8 cellular contexts compared by ENCODE assay signal in the genomic region with DNA sequence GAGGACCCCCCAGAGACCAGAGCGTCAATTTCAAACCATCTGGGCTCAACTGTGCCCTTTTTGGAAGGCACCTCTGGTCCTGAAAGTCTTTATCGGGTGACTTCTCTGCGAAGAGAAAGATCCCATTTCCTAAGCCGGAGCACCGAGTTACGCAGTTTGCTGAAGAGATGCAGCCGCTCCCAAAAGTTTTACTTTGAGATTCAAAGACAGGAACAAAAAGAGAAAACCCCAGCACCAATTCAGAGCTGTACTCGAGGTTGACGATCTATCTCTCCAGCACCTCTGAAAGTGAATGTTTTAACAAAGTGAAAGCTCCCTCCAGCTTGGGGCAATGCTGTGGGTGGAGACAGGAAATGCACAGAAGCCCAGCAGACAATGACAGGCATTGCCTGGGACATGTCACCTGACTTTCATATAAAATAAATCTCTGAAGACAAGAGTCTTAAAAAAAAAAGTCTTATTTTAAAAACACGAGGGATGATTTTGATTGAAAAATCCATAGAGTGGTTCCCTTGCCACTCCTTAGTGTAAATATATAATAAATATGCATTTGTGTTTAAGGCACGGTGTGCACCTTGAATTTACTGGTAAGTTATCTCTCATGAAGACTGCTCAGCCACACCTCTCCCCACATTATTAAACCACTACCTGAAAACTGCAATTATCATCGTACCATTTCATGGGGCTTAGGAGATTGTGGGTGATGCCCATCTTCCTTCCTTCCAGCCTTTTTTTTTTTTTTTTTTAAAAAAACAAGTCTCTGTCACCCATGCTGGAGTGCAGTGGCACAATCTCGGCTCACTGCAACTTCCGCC.
DNase-seq lines count a peak whose midpoint lies in the region; ATAC-seq, FAIRE-seq and TF ChIP-seq lines count a peak whose summit lies in the region.

No MANE protein-coding gene starts in this region.

- peak; percentile 82 for FAIRE-seq in GM12892 (lab: Jason Lieb, UNC)

- H3K27me3 ChIP-seq in uterus: no peaks in the 10 kb centered on the region

- POLR2A ChIA-PET in OCI-LY7 (lab: Charles Lee): interaction anchor here (0.6 to 1.8 kb wide), 8 partner anchors 12 to 162 kb away, joined by 3 to 8 read pairs (median 4); no protein-coding TSS in a partner anchor

- H3K9me3 ChIP-seq in OCI-LY7 (ENCODE audit: low read length) (no peaks in the 10 kb centered on the region), uterus (no peaks in the 10 kb centered on the region)

- H3K4me3 ChIP-seq in OCI-LY7 (ENCODE audit: low read depth, low read length, poor library complexity, severe bottlenecking) (peak overlapping the region; percentile 60), retinal pigment epithelial cell (ENCODE audit: low read length) (peak overlapping the region; percentile 19), uterus (peak overlapping the region; percentile 27 to 35)

- H3K27ac ChIP-seq in OCI-LY7 (ENCODE audit: low read depth, low read length, poor library complexity, severe bottlenecking) (peak overlapping the region; percentile 74), uterus (peak overlapping the region; percentile 90 to 98)

- TF ChIP-seq CTCF in OCI-LY7 (conservative IDR thresholded peaks at IDR 0.05; ENCODE audit: low read length): no peak
- no peak for TF ChIP-seq CTCF in retinal pigment epithelial cell (conservative IDR thresholded peaks at IDR 0.05; ENCODE audit: low read depth, low read length)
- TF ChIP-seq CTCF in uterus (IDR thresholded peaks at IDR 0.05): no peak

- no TSS peak for BruUV-seq in OCI-LY7 (replicated peaks; lab: Mats Ljungman, UMichigan)

- DNase-seq in GM12892 (ENCODE audit: insufficient read length) (peak; percentile 38), OCI-LY7 (ENCODE audit: low spot score) (peak; percentile 79), cardiac septum (ENCODE audit: low spot score) (peak; percentile 86), retinal pigment epithelial cell (ENCODE audit: low read depth) (no peak), uterus (peak in 1 of 2 donors; percentile 63), NCI-H1105 treated with DMSO at 0.1 percent for 48 hours (lab: John Stamatoyannopoulos, UW) (no peak)
- peak; percentile 75 for DNase-seq in activated naive CD4-positive, alpha-beta T cell treated with Interleukin-2 at 50 U/mL for 16 hours

- CTCF ChIA-PET in OCI-LY7 (lab: Charles Lee; ENCODE audit: unreplicated experiment): no interaction called here

- intact Hi-C loops in OCI-LY7 (cut with micrococcal nuclease; ENCODE audit: unreplicated experiment) (loop anchor here (2.0 kb wide), 1 partner anchor 78 kb away; no protein-coding TSS in a partner anchor), cardiac septum (cut with DNase I) (loop anchor here (5.0 kb wide), 2 partner anchors 76 to 79 kb away; a partner anchor contains a TSS), uterus (cut with DNase I; ENCODE audit: low total_unique reads) (no loop called here)

- TF ChIP-seq POLR2A in GM12892 (IDR thresholded peaks at IDR 0.05; ENCODE audit: low read depth, low read length): peak; percentile 60; the same call in 1 of the 2 replicates
- peak; percentile 26 to 79 for TF ChIP-seq POLR2A in uterus (IDR thresholded peaks at IDR 0.05)

- H3K4me1 ChIP-seq in OCI-LY7 (ENCODE audit: insufficient read depth, low read length, poor library complexity, severe bottlenecking): peaks cover 37% of the 10 kb centered on the region
- no peaks in the 10 kb centered on the region for H3K4me1 ChIP-seq in uterus

- no peak overlapping the region for H2AFZ ChIP-seq in OCI-LY7 (ENCODE audit: low read length)

- H3K9me2 ChIP-seq in OCI-LY7 (ENCODE audit: insufficient read depth, low read length): no peaks in the 10 kb centered on the region

- H4K20me1 ChIP-seq in OCI-LY7 (ENCODE audit: insufficient read depth, low read length): no peaks in the 10 kb centered on the region

- H3K36me3 ChIP-seq in OCI-LY7 (ENCODE audit: insufficient read depth, low read length) (peaks cover 55% of the 10 kb centered on the region), uterus (no peaks in the 10 kb centered on the region)

- ATAC-seq in HG02798 (IDR thresholded peaks at IDR 0.05; ENCODE audit: poor library complexity, unreplicated experiment): peak; percentile 80

- peak overlapping the region; percentile 78 for H3K4me2 ChIP-seq in OCI-LY7 (ENCODE audit: low read length)

- H3K79me2 ChIP-seq in OCI-LY7 (ENCODE audit: insufficient read depth, low read depth, low read length): peaks cover 28% of the 10 kb centered on the region

Comparison
In these comparisons a context has a peak if more than half of its experiments do, and no peak if none do; other contexts are left out.
1. DNase-seq: peak in GM12892 (single experiment), OCI-LY7 (single experiment), activated naive CD4-positive, alpha-beta T cell treated with Interleukin-2 at 50 U/mL for 16 hours (single experiment) and cardiac septum (single experiment); none in retinal pigment epithelial cell (single experiment) and NCI-H1105 treated with DMSO at 0.1 percent for 48 hours (single experiment).
2. Peak in every context shown above with its lines, with median percentiles within 50 percentile points of each other: H3K4me3 ChIP-seq.